Comparison of ENCODE assay signal across 6 cellular contexts in genomic region chr16:23510915-23511270, GRCh38. TPM values are rescaled to one million over a fixed set of nuclear protein-coding genes. Genes with fewer than 3 reads are reported as not detected.
A peak's percentile ranks its signal among the peaks of the same experiment; 100 is the strongest.
DNase-seq lines count a peak whose midpoint lies in the region; ATAC-seq and TF ChIP-seq lines count a peak whose summit lies in the region.
"Not testable (repeated sequence)": the region's sequence is repeated elsewhere in the genome, so short reads cannot be mapped to it uniquely, and the experiment has no call there.

No MANE protein-coding gene starts in this region.

- H3K4me3 ChIP-seq in GM23248 (peak overlapping the region; percentile 79), right atrium auricular region (peak overlapping the region; percentile 70 to 96), neuron (ENCODE audit: low read length) (peak overlapping the region; percentile 94), transverse colon (peak overlapping the region in 3 of 4 donors; percentile 82 to 100 (median 97))

- H3K27ac Mint-ChIP-seq in T-helper 17 cell: peak overlapping the region; percentile 95
- not testable (repeated sequence) for H3K27ac Mint-ChIP-seq in MCF 10A (ENCODE audit: low read depth, unreplicated experiment)

- 66 to 78% methylated on average over 6 to 10 of the region's 10 CpGs for WGBS in GM23248 (ENCODE audit: low coverage in 1 of 2, low lambda C conversion rate in 2 of 2, missing lambda C conversion rate in 2 of 2), 2 experiments
- 63 to 87% methylated on average over 4 to 10 of the region's 10 CpGs for WGBS in transverse colon (ENCODE audit: low coverage in 1 of 2), 2 donors

- H3K9me3 Mint-ChIP-seq in MCF 10A (ENCODE audit: unreplicated experiment): not testable (repeated sequence)

- not testable (repeated sequence) for BruUV-seq in MCF 10A (replicated peaks; lab: Mats Ljungman, UMichigan)

- intact Hi-C loops in MCF 10A (cut with micrococcal nuclease); transverse colon (cut with DNase I; ENCODE audit: low total_unique reads): not testable (repeated sequence)

- in situ Hi-C loops in GM23248 (cut with MboI); transverse colon (cut with MboI; ENCODE audit: low pct_ligation_motif_present in 1 of 4, low pct_unique_long_range_greater_than_20kb in 1 of 4, low sequenced_read_pairs in 3 of 4): not testable (repeated sequence)

- TF ChIP-seq POLR2A in transverse colon (IDR thresholded peaks at IDR 0.05): not testable (repeated sequence)

- not testable (repeated sequence) for H3K36me3 ChIP-seq in GM23248 (ENCODE audit: low read depth); right atrium auricular region; neuron (ENCODE audit: insufficient read depth, low read length); transverse colon

- not testable (repeated sequence) for H3K9me2 ChIP-seq in GM23248 (ENCODE audit: insufficient read depth)

- peaks cover 13% of the 10 kb centered on the region; the same call in 1 of the 2 replicates for H4K20me1 ChIP-seq in GM23248 (ENCODE audit: insufficient read depth)

- H3K27me3 ChIP-seq in GM23248 (replicated peaks; ENCODE audit: insufficient read depth); right atrium auricular region; neuron (ENCODE audit: insufficient read depth, low read length); transverse colon: not testable (repeated sequence)

- not testable (repeated sequence) for DNase-seq in GM23248; T-helper 17 cell; MCF 10A (ENCODE audit: unreplicated experiment); right atrium auricular region (ENCODE audit: low spot score); transverse colon

- ATAC-seq in T-helper 17 cell: not testable (repeated sequence)

- H3K4me1 ChIP-seq in GM23248 (ENCODE audit: insufficient read depth) (peaks cover 13% of the 10 kb centered on the region), right atrium auricular region (peaks cover 0 to 31% of the 10 kb centered on the region in 2 donors), neuron (ENCODE audit: insufficient read depth, low read length) (peaks cover 24% of the 10 kb centered on the region), transverse colon (peaks cover 0 to 25% (median 14%) of the 10 kb centered on the region in 4 donors)

- peak overlapping the region; percentile 81 for H3K9ac ChIP-seq in GM23248

- H3K27me3 Mint-ChIP-seq in T-helper 17 cell; MCF 10A (ENCODE audit: insufficient read depth, unreplicated experiment): not testable (repeated sequence)

- H3K4me2 ChIP-seq in GM23248 (ENCODE audit: unreplicated experiment): peak overlapping the region; percentile 96

- peaks cover 46% of the 10 kb centered on the region for H3K4me1 Mint-ChIP-seq in T-helper 17 cell
- H3K4me1 Mint-ChIP-seq in MCF 10A (ENCODE audit: insufficient read depth, unreplicated experiment): peaks cover 19% of the 10 kb centered on the region

- not testable (repeated sequence) for TF ChIP-seq CTCF in MCF 10A (IDR thresholded peaks at IDR 0.05; ENCODE audit: unreplicated experiment); right atrium auricular region (IDR thresholded peaks at IDR 0.05); transverse colon (IDR thresholded peaks at IDR 0.05)

- peak overlapping the region; percentile 92 for H3K4me3 Mint-ChIP-seq in T-helper 17 cell
- H3K4me3 Mint-ChIP-seq in MCF 10A (ENCODE audit: unreplicated experiment): peak overlapping the region; percentile 90

- H3K9me3 ChIP-seq in GM23248 (ENCODE audit: low read depth); T-helper 17 cell (ENCODE audit: control insufficient read depth, low read length, poor library complexity, severe bottlenecking); right atrium auricular region; neuron (ENCODE audit: low read length); transverse colon: not testable (repeated sequence)

- peak overlapping the region; percentile 76 for H2AFZ ChIP-seq in GM23248
- H2AFZ ChIP-seq in neuron (ENCODE audit: low read depth, low read length): peak overlapping the region; percentile 24

- not testable (repeated sequence) for H3K27ac ChIP-seq in GM23248
- H3K27ac ChIP-seq in right atrium auricular region: peak overlapping the region in 1 of 2 donors; percentile 86
- peak overlapping the region; percentile 82 to 94 (median 91) for H3K27ac ChIP-seq in transverse colon

- peaks cover 33% of the 10 kb centered on the region for H3K79me2 ChIP-seq in GM23248 (ENCODE audit: insufficient read depth)

- not testable (repeated sequence) for H3F3A ChIP-seq in GM23248 (ENCODE audit: insufficient read depth)

- H3K36me3 Mint-ChIP-seq in T-helper 17 cell (ENCODE audit: low read depth): not testable (repeated sequence)
- peaks cover 16% of the 10 kb centered on the region for H3K36me3 Mint-ChIP-seq in MCF 10A (ENCODE audit: insufficient read depth, unreplicated experiment)

- POLR2A ChIA-PET in MCF 10A (lab: Yijun Ruan, JAX): interaction anchor here (0.8 to 2.6 kb wide), 9 partner anchors 10 to 1808 kb away, joined by 3 to 20 read pairs (median 4); partner anchors contain the start of genes COG7, EARS2 and UBFD1

- CTCF ChIA-PET in MCF 10A (lab: Yijun Ruan, JAX): interaction anchor here (0.6 to 1.1 kb wide), 3 partner anchors 10 to 77 kb away, joined by 3 read pairs; no protein-coding TSS in a partner anchor

- not testable (repeated sequence) for TF ChIP-seq EP300 in transverse colon (IDR thresholded peaks at IDR 0.05; ENCODE audit: low read depth)

RNA-seq across cellular contexts. Expression of gene GGA2, which starts 0.6 kb away (rescaled TPM):
- total RNA-seq in GM23248 (2014; rRNA removed; shearing (Covaris generic)): 9.6 and 13.0 TPM in 2 replicates
- 16.0 and 17.7 TPM in 2 replicates for polyA plus RNA-seq in GM23248 (2016; fragmentation: Nextera tagmentation; extraction: Ambion mirVana)
- total RNA-seq in T-helper 17 cell: 100 to 1,000 TPM; 116 to 117 TPM
- total RNA-seq in MCF 10A (2022): 22.2 and 40.9 TPM in 2 replicates
- 10 to 100 TPM; 25.0 to 59.3 TPM for total RNA-seq in right atrium auricular region
- 10 to 100 TPM; 21.7 to 51.8 (median 36.9) TPM for total RNA-seq in transverse colon

RNA-seq across cellular contexts. Expression of gene EARS2, which starts 46.3 kb away (rescaled TPM):
- total RNA-seq in GM23248 (2014; rRNA removed; shearing (Covaris generic)): 23.4 and 27.1 TPM in 2 replicates
- polyA plus RNA-seq in GM23248 (2016; fragmentation: Nextera tagmentation; extraction: Ambion mirVana): 15.3 and 15.6 TPM in 2 replicates
- 10 to 100 TPM; 10.0 to 13.0 TPM for total RNA-seq in T-helper 17 cell
- total RNA-seq in MCF 10A (2022): 24.4 and 32.8 TPM in 2 replicates
- 10 to 100 TPM; 15.3 to 18.1 TPM for total RNA-seq in right atrium auricular region
- total RNA-seq in transverse colon: 10 to 100 TPM in 3 of 4 donors, 1 to 10 TPM in 1; 9.4 to 88.2 (median 14.3) TPM

RNA-seq across cellular contexts. Expression of gene UBFD1, which starts 46.6 kb away (rescaled TPM):
- 129 and 160 TPM in 2 replicates for total RNA-seq in GM23248 (2014; rRNA removed; shearing (Covaris generic))
- polyA plus RNA-seq in GM23248 (2016; fragmentation: Nextera tagmentation; extraction: Ambion mirVana): 47.7 and 50.2 TPM in 2 replicates
- 10 to 100 TPM; 37.9 to 43.3 TPM for total RNA-seq in T-helper 17 cell
- 49.1 and 50.8 TPM in 2 replicates for total RNA-seq in MCF 10A (2022)
- 10 to 100 TPM; 85.5 to 93.9 TPM for total RNA-seq in right atrium auricular region
- 100 to 1,000 TPM in 2 of 4 donors, 10 to 100 TPM in 2; 34.3 to 186 (median 80.6) TPM for total RNA-seq in transverse colon

RNA-seq across cellular contexts. Expression of gene COG7, which starts 57.9 kb away (rescaled TPM):
- total RNA-seq in GM23248 (2014; rRNA removed; shearing (Covaris generic)): 15.6 and 16.3 TPM in 2 replicates
- 13.5 and 14.6 TPM in 2 replicates for polyA plus RNA-seq in GM23248 (2016; fragmentation: Nextera tagmentation; extraction: Ambion mirVana)
- total RNA-seq in T-helper 17 cell (10 to 100 TPM; 16.9 to 17.1 TPM), MCF 10A (2022) (10.0 and 16.7 TPM in 2 replicates), right atrium auricular region (10 to 100 TPM in 1 of 2 donors, 1 to 10 TPM in 1; 9.0 to 11.2 TPM), transverse colon (100 to 1,000 TPM in 1 of 4 donors, 10 to 100 TPM in 3; 37.1 to 121 (median 54.6) TPM)
